13 cellular contexts compared by ENCODE assay signal in genomic region chr1:225539069-225539468, GRCh38.
"Had no signal": no experiment of that assay in that cellular context is flagged by ENCODE, and none has a peak within 500 bp of the region (broad histone marks: within the 10 kb centered on the region; RNA-seq: fewer than 3 reads in every experiment).

No MANE protein-coding gene starts in this region.

- H3K4me3 ChIP-seq: dorsolateral prefrontal cortex, esophagus squamous epithelium, hepatocyte, skin epidermis, transverse colon had no signal

- H3K36me3 ChIP-seq: brain microvascular endothelial cell, esophagus squamous epithelium, transverse colon had no signal

- H3K4me2 ChIP-seq: hepatocyte had no signal

- H3K27me3 ChIP-seq: brain microvascular endothelial cell, dorsolateral prefrontal cortex, esophagus squamous epithelium, hepatocyte, transverse colon had no signal

- H2AFZ ChIP-seq: hepatocyte had no signal

- DNase-seq: activated CD4-positive, alpha-beta memory T cell treated with anti-CD3 and anti-CD28 coated beads for 36 hours; activated effector memory CD4-positive, alpha-beta T cell treated with anti-CD3 and anti-CD28 coated beads, Interleukin-2, amount 50 U/mL, for 16 hours; activated T-cell treated with anti-CD3 and anti-CD28 coated beads, Interleukin-2, amount 50 U/mL, for 4 hours; amygdala; brain microvascular endothelial cell; dorsolateral prefrontal cortex; esophagus squamous epithelium; T-helper 17 cell; transverse colon had no signal

- ATAC-seq: activated CD4-positive, CD25-positive, alpha-beta regulatory T cell treated with anti-CD3 and anti-CD28 coated beads, Interleukin-2, amount 50 U/mL, for 24 hours; activated naive CD4-positive, alpha-beta T cell treated with anti-CD3 and anti-CD28 coated beads, Interleukin-2, amount 50 U/mL, for 72 hours; activated T-cell treated with anti-CD3 and anti-CD28 coated beads, Interleukin-2, amount 50 U/mL, for 4 hours; T-helper 17 cell had no signal

- H3K27ac ChIP-seq: brain microvascular endothelial cell, dorsolateral prefrontal cortex, esophagus squamous epithelium, hepatocyte, skin epidermis, transverse colon had no signal

- H3K9me3 ChIP-seq: esophagus squamous epithelium, transverse colon had no signal
